In the genomic region with DNA sequence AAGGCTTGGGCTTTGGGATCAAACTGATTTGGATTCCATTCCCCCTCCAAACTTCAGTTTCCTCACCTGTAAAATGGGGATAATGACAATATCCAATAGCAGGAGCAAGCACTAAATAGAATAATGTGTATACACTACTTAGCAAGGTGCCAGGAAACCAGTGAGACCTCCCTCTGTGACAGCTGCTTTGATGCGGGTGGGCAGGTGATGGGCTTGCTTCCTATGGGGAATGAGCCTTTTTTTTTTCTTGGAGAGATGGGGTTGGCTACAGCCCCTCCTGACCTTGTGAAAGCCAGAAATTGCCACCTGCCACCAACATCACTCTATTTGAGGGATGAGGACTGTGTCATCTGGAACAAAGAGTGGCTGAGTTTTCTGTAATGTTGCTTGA, we compare ENCODE assay signal across 8 cellular contexts. TPM values are rescaled to one million over a fixed set of nuclear protein-coding genes. Genes with fewer than 3 reads are reported as not detected.
DNase-seq lines count a peak whose midpoint lies in the region; ATAC-seq, FAIRE-seq and TF ChIP-seq lines count a peak whose summit lies in the region.

No MANE protein-coding gene starts in this region.

- H3K4me3 Mint-ChIP-seq in activated naive CD8-positive, alpha-beta T cell treated with anti-CD3 and anti-CD28 coated beads for 36 hours, result peak overlapping the region; percentile 92
- peak overlapping the region; percentile 66 for H3K4me3 Mint-ChIP-seq in mesothelial cell of epicardium

- H3K36me3 Mint-ChIP-seq in activated naive CD8-positive, alpha-beta T cell treated with anti-CD3 and anti-CD28 coated beads for 36 hours, result peaks cover 51% of the 10 kb centered on the region
- H3K36me3 Mint-ChIP-seq in mesothelial cell of epicardium, result no peaks in the 10 kb centered on the region

- TF ChIP-seq CTCF in right lobe of liver (IDR thresholded peaks at IDR 0.05) (no peak), HepG2 (CRISPR knock-in tag; IDR thresholded peaks at IDR 0.05) (no peak), mesothelial cell of epicardium (IDR thresholded peaks at IDR 0.05; ENCODE audit: unreplicated experiment) (no peak), upper lobe of right lung (IDR thresholded peaks at IDR 0.05) (no peak)

- H3K9me3 ChIP-seq in right lobe of liver (no peaks in the 10 kb centered on the region), HepG2 (ENCODE audit: low read length) (no peaks in the 10 kb centered on the region), upper lobe of right lung (no peaks in the 10 kb centered on the region)

- TF ChIP-seq RAD21 in HepG2 (CRISPR knock-in tag; IDR thresholded peaks at IDR 0.05), result no peak

- ATAC-seq in right lobe of liver, result no peak
- no peak for ATAC-seq in HepG2
- ATAC-seq in upper lobe of right lung, result no peak

- no peaks in the 10 kb centered on the region for H3K79me2 ChIP-seq in HepG2 (ENCODE audit: insufficient read depth, low read length)

- H3K27ac Mint-ChIP-seq in activated naive CD8-positive, alpha-beta T cell treated with anti-CD3 and anti-CD28 coated beads for 36 hours, result peak overlapping the region; percentile 91
- no peak overlapping the region for H3K27ac Mint-ChIP-seq in mesothelial cell of epicardium

- WGBS in right lobe of liver (ENCODE audit: insufficient coverage, low coverage, low lambda C conversion rate, missing lambda C conversion rate), result 86% methylated on average over 1 of the region's 1 CpG
- 100% methylated on average over 1 of the region's 1 CpG for WGBS in HepG2 (ENCODE audit: low lambda C conversion rate)

- intact Hi-C loops in right lobe of liver (cut with DNase I) (no loop called here), HepG2 (cut with micrococcal nuclease; ENCODE audit: unreplicated experiment) (no loop called here), upper lobe of right lung (cut with DNase I) (no loop called here)

- H4K20me1 ChIP-seq in HepG2 (ENCODE audit: insufficient read depth, low read length), result no peaks in the 10 kb centered on the region

- no peak for DNase-seq in right lobe of liver
- no peak for DNase-seq in HepG2 (ENCODE audit: low spot score)
- no peak for DNase-seq in activated naive CD8-positive, alpha-beta T cell treated with anti-CD3 and anti-CD28 coated beads for 36 hours
- DNase-seq in mesothelial cell of epicardium (ENCODE audit: low spot score in 2 of 2, unreplicated experiment in 2 of 2), result no peak
- no peak for DNase-seq in upper lobe of right lung
- DNase-seq in NCI-H526 (lab: John Stamatoyannopoulos, UW), result no peak
- no peak for DNase-seq in AG20443 (ENCODE audit: low spot score)
- no peak for DNase-seq in germinal center (ENCODE audit: low spot score)

- FAIRE-seq in HepG2 (lab: Jason Lieb, UNC), result no peak

- no peak for TF ChIP-seq POLR2A in right lobe of liver (IDR thresholded peaks at IDR 0.05)
- TF ChIP-seq POLR2A in HepG2 (IDR thresholded peaks at IDR 0.05; ENCODE audit: insufficient read depth in 1 of 2, low read depth in 2 of 2, low read length in 2 of 2), result no peak

- no peak for TF ChIP-seq EP300 in HepG2 (IDR thresholded peaks at IDR 0.05; ENCODE audit: low read depth in 2 of 2, low read length in 2 of 2)
- no peak for TF ChIP-seq EP300 in HepG2 (CRISPR knock-in tag; IDR thresholded peaks at IDR 0.05; ENCODE audit: borderline replicate concordance)

- peaks cover 51% of the 10 kb centered on the region for H3K4me1 Mint-ChIP-seq in activated naive CD8-positive, alpha-beta T cell treated with anti-CD3 and anti-CD28 coated beads for 36 hours
- H3K4me1 Mint-ChIP-seq in mesothelial cell of epicardium, result peaks cover 19% of the 10 kb centered on the region

- H3K9ac ChIP-seq in HepG2 (ENCODE audit: insufficient read depth, low read depth, low read length), result no peak overlapping the region

- POLR2A ChIA-PET in HepG2 (lab: Yijun Ruan, JAX), result no interaction called here

- H3K36me3 ChIP-seq in right lobe of liver (no peaks in the 10 kb centered on the region), HepG2 (replicated peaks in 1 of 2; ENCODE audit: control insufficient read depth in 1 of 2, insufficient read depth in 2 of 2, low read length in 2 of 2) (no peaks in the 10 kb centered on the region), upper lobe of right lung (no peaks in the 10 kb centered on the region)

- in situ Hi-C loops in HepG2 (cut with HindIII; ENCODE audit: extremely low pct_ligation_motif_present, low pct_unique_long_range_greater_than_20kb), result loop anchor here (10.0 kb wide), 1 partner anchor 48 kb away; no protein-coding TSS in a partner anchor

- H3K27me3 Mint-ChIP-seq in activated naive CD8-positive, alpha-beta T cell treated with anti-CD3 and anti-CD28 coated beads for 36 hours, result no peaks in the 10 kb centered on the region
- no peaks in the 10 kb centered on the region for H3K27me3 Mint-ChIP-seq in mesothelial cell of epicardium (ENCODE audit: low read depth)

- peaks cover 11% of the 10 kb centered on the region for H3K9me3 Mint-ChIP-seq in activated naive CD8-positive, alpha-beta T cell treated with anti-CD3 and anti-CD28 coated beads for 36 hours
- no peaks in the 10 kb centered on the region for H3K9me3 Mint-ChIP-seq in mesothelial cell of epicardium

- H3K4me2 ChIP-seq in HepG2 (ENCODE audit: low read depth, low read length), result no peak overlapping the region

- CTCF ChIA-PET in HepG2 (lab: Yijun Ruan, JAX; ENCODE audit: low intra/inter-chr PET ratio, low total read pairs), result no interaction called here

- H3K4me3 ChIP-seq in right lobe of liver, result peak overlapping the region; percentile 67 to 70 (median 67)
- no peak overlapping the region for H3K4me3 ChIP-seq in HepG2 (replicated peaks in 1 of 3; ENCODE audit: insufficient read depth in 1 of 3, low read depth in 2 of 3, low read length in 3 of 3)
- H3K4me3 ChIP-seq in upper lobe of right lung, result peak overlapping the region; percentile 66

- no peak overlapping the region for H2AFZ ChIP-seq in HepG2 (ENCODE audit: low read length)

- H3K4me1 ChIP-seq in right lobe of liver (peaks cover 0 to 20% (median 10%) of the 10 kb centered on the region in 4 donors), HepG2 (ENCODE audit: insufficient read depth, low read length) (peaks cover 8% of the 10 kb centered on the region), upper lobe of right lung (peaks cover 70% of the 10 kb centered on the region)

- H3K27me3 ChIP-seq in right lobe of liver, result no peaks in the 10 kb centered on the region
- H3K27me3 ChIP-seq in HepG2 (ENCODE audit: control insufficient read depth in 1 of 2, insufficient read depth in 2 of 2, low read length in 2 of 2), result peaks cover 0 to 20% of the 10 kb centered on the region in 2 experiments; a peak in 2 of 5 replicates
- H3K27me3 ChIP-seq in upper lobe of right lung, result no peaks in the 10 kb centered on the region

- H3K27ac ChIP-seq in right lobe of liver, result no peak overlapping the region
- no peak overlapping the region for H3K27ac ChIP-seq in HepG2 (ENCODE audit: extremely low read length, insufficient read depth, low read length)
- H3K27ac ChIP-seq in upper lobe of right lung, result peak overlapping the region; percentile 80

- no TSS peak for BruUV-seq in HepG2 (replicated peaks; lab: Mats Ljungman, UMichigan)

TF ChIP-seq in HepG2, 621 proteins besides CTCF, POLR2A, EP300 and RAD21 (continues in another document):
- TF ChIP-seq CBX1 (IDR thresholded peaks at IDR 0.05; ENCODE audit: low read depth) (no peak), ZNF331 (CRISPR knock-in tag; IDR thresholded peaks at IDR 0.05) (no peak), ZNF75D (CRISPR knock-in tag; IDR thresholded peaks at IDR 0.05; ENCODE audit: borderline replicate concordance) (no peak), NFYC (CRISPR knock-in tag; IDR thresholded peaks at IDR 0.05) (no peak), THAP11 (CRISPR knock-in tag; IDR thresholded peaks at IDR 0.05) (no peak), ARNTL (CRISPR knock-in tag; IDR thresholded peaks at IDR 0.05) (no peak), GTF3A (CRISPR knock-in tag; conservative IDR thresholded peaks at IDR 0.05) (no peak)
- TF ChIP-seq, protein P1, sequence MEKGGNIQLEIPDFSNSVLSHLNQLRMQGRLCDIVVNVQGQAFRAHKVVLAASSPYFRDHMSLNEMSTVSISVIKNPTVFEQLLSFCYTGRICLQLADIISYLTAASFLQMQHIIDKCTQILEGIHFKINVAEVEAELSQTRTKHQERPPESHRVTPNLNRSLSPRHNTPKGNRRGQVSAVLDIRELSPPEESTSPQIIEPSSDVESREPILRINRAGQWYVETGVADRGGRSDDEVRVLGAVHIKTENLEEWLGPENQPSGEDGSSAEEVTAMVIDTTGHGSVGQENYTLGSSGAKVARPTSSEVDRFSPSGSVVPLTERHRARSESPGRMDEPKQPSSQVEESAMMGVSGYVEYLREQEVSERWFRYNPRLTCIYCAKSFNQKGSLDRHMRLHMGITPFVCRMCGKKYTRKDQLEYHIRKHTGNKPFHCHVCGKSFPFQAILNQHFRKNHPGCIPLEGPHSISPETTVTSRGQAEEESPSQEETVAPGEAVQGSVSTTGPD (CRISPR knock-in tag; IDR thresholded peaks at IDR 0.05), result no peak

RNA-seq across cellular contexts. Expression of gene CD82, which starts 1.1 kb away (rescaled TPM):
- total RNA-seq in right lobe of liver (10 to 100 TPM; 18.9 to 69.4 (median 48.6) TPM), HepG2 (2016; rRNA removed; fragmentation: Illumina TruSeq; extraction: Trizol) (not detected in 2 replicates), mesothelial cell of epicardium (10.6 to 11.8 TPM (median 11.2 TPM) in 3 replicates), upper lobe of right lung (144 TPM)
- total RNA-seq in HepG2 (2016; cell fraction: cytosol; rRNA removed; fragmentation: Illumina TruSeq; extraction: Trizol; ENCODE audit: low read depth), result not detected in 2 replicates
- not detected in 2 replicates for total RNA-seq in HepG2 (2016; cell fraction: insoluble cytoplasmic fraction; rRNA removed; fragmentation: Illumina TruSeq; extraction: Trizol)
- not detected in 2 replicates for total RNA-seq in HepG2 (2016; cell fraction: membrane; rRNA removed; fragmentation: Illumina TruSeq; extraction: Trizol)
- total RNA-seq in HepG2 (2016; cell fraction: nucleus; rRNA removed; fragmentation: Illumina TruSeq; extraction: Trizol), result not detected in 2 replicates
- polyA plus RNA-seq in HepG2 (2011; rRNA removed), result 0.05 and 0.24 TPM in 2 replicates
- 0.13 and 0.16 TPM in 2 replicates for polyA plus RNA-seq in HepG2 (2011; cell fraction: cytosol; rRNA removed)
- 0.33 TPM in 1 of 2 replicates, not detected in the other for polyA plus RNA-seq in HepG2 (2011; cell fraction: nucleus; rRNA removed)
- 0.19 TPM in 1 of 2 replicates, not detected in the other for polyA plus RNA-seq in HepG2 (2012)
- not detected in 2 replicates for polyA plus RNA-seq in HepG2 (2016; cell fraction: cytosol; fragmentation: Illumina TruSeq; extraction: Trizol; ENCODE audit: low read depth)
- not detected in 2 replicates for polyA plus RNA-seq in HepG2 (2016; cell fraction: insoluble cytoplasmic fraction; fragmentation: Illumina TruSeq; extraction: Trizol; ENCODE audit: low read depth)
- polyA plus RNA-seq in HepG2 (2016; cell fraction: membrane; fragmentation: Illumina TruSeq; extraction: Trizol; ENCODE audit: low read depth), result not detected in 2 replicates
- not detected in 2 replicates for polyA plus RNA-seq in HepG2 (2016; cell fraction: nucleus; fragmentation: Illumina TruSeq; extraction: Trizol; ENCODE audit: insufficient read depth, low read depth)
- polyA minus RNA-seq in HepG2 (2011; rRNA and poly(A)+ RNA removed; ENCODE audit: low replicate concordance), result 0.52 and 13.0 TPM in 2 replicates
- not detected in 2 replicates for polyA minus RNA-seq in HepG2 (2011; cell fraction: cytosol; rRNA and poly(A)+ RNA removed)
- not detected in 2 replicates for polyA minus RNA-seq in HepG2 (2011; cell fraction: nucleus; rRNA and poly(A)+ RNA removed)
- 100 to 1,000 TPM; 339 to 343 TPM for total RNA-seq in activated naive CD8-positive, alpha-beta T cell treated with anti-CD3 and anti-CD28 coated beads for 36 hours

Comparison
In these comparisons a context has a peak if more than half of its experiments do, and no peak if none do; other contexts are left out.
1. H3K4me3 ChIP-seq: peak in right lobe of liver (3 of 3) and upper lobe of right lung (single experiment); none in HepG2 (0 of 3).